Comparison of ENCODE assay signal across 8 cellular contexts in genomic region chr1:38990401-38990745, GRCh38. TPM values are rescaled to one million over a fixed set of nuclear protein-coding genes. Genes with fewer than 3 reads are reported as not detected.
A peak's percentile ranks its signal among the peaks of the same experiment; 100 is the strongest.
DNase-seq lines count a peak whose midpoint lies in the region; ATAC-seq, FAIRE-seq and TF ChIP-seq lines count a peak whose summit lies in the region.

No MANE protein-coding gene starts in this region.

- H3K9me3 ChIP-seq in WERI-Rb-1 (ENCODE audit: severe bottlenecking) (no peaks in the 10 kb centered on the region), gastroesophageal sphincter (no peaks in the 10 kb centered on the region), skeletal muscle tissue (ENCODE audit: control insufficient read depth in 3 of 3, low read length in 3 of 3) (no peaks in the 10 kb centered on the region)

- ATAC-seq in gastroesophageal sphincter (no peak), GM18519 (IDR thresholded peaks at IDR 0.05; ENCODE audit: low FRiP score, unreplicated experiment) (no peak)

- FAIRE-seq in H54 (lab: Jason Lieb, UNC) = peak; percentile 38

- H3K9ac ChIP-seq in skeletal muscle tissue (ENCODE audit: low read depth in 1 of 3, low read length in 3 of 3) = peak overlapping the region; percentile 70 to 82 (median 80)

- H3K27me3 ChIP-seq in ACC112 (ENCODE audit: insufficient read depth, low read length) (no peaks in the 10 kb centered on the region), WERI-Rb-1 (ENCODE audit: insufficient read depth, low read depth, severe bottlenecking) (no peaks in the 10 kb centered on the region), gastroesophageal sphincter (no peaks in the 10 kb centered on the region), skeletal muscle tissue (ENCODE audit: control insufficient read depth in 3 of 3, insufficient read depth in 3 of 3, low read length in 3 of 3) (no peaks in the 10 kb centered on the region)

- H3K27ac ChIP-seq in ACC112 (ENCODE audit: low read depth, low read length) = peak overlapping the region; percentile 72
- peak overlapping the region; percentile 83 for H3K27ac ChIP-seq in WERI-Rb-1
- H3K27ac ChIP-seq in gastroesophageal sphincter = peak overlapping the region; percentile 48 to 99 (median 96)
- peak overlapping the region; percentile 64 for H3K27ac ChIP-seq in skeletal muscle tissue (ENCODE audit: low read depth, low read length)

- H2AFZ ChIP-seq in ACC112 (ENCODE audit: low read length, unreplicated experiment) = peak overlapping the region; percentile 97

- DNase-seq in H54 (ENCODE audit: insufficient read length, low spot score) = no peak
- DNase-seq in WERI-Rb-1 = no peak
- no peak for DNase-seq in NCI-H226
- DNase-seq in NCI-H524 (lab: John Stamatoyannopoulos, UW) = no peak

- no peak for TF ChIP-seq POLR2A in H54 (IDR thresholded peaks at IDR 0.05; ENCODE audit: low read depth, low read length)
- TF ChIP-seq POLR2A in gastroesophageal sphincter (IDR thresholded peaks at IDR 0.05) = no peak

- H3K4me3 ChIP-seq in ACC112 (ENCODE audit: low read depth, low read length) = peak overlapping the region; percentile 95
- peak overlapping the region; percentile 66 for H3K4me3 ChIP-seq in WERI-Rb-1 (ENCODE audit: low read depth, low read length)
- peak overlapping the region; percentile 53 to 100 for H3K4me3 ChIP-seq in gastroesophageal sphincter
- H3K4me3 ChIP-seq in skeletal muscle tissue (ENCODE audit: low read length in 3 of 3) = peak overlapping the region; percentile 56 to 86 (median 77)

- peaks cover 45% of the 10 kb centered on the region for H3K79me2 ChIP-seq in ACC112 (ENCODE audit: control insufficient read depth, insufficient read depth, low read length, unreplicated experiment)

- TF ChIP-seq CTCF in WERI-Rb-1 (IDR thresholded peaks at IDR 0.05; ENCODE audit: low read depth, low read length) (no peak), gastroesophageal sphincter (IDR thresholded peaks at IDR 0.05) (no peak)

- H3K36me3 ChIP-seq in ACC112 (ENCODE audit: insufficient read depth, low read length) (peaks cover 1% of the 10 kb centered on the region; the same call in 1 of the 2 replicates), WERI-Rb-1 (peaks cover 25% of the 10 kb centered on the region), gastroesophageal sphincter (no peaks in the 10 kb centered on the region), skeletal muscle tissue (ENCODE audit: control insufficient read depth in 3 of 3, insufficient read depth in 3 of 3, low read length in 3 of 3) (peaks cover 0 to 2% (median 0%) of the 10 kb centered on the region in 3 donors)

- H3K4me1 ChIP-seq in ACC112 (ENCODE audit: control insufficient read depth, insufficient read depth, low read length, unreplicated experiment) (peaks cover 50% of the 10 kb centered on the region), gastroesophageal sphincter (peaks cover 2 to 41% (median 7%) of the 10 kb centered on the region in 3 donors), skeletal muscle tissue (ENCODE audit: control insufficient read depth in 3 of 3, insufficient read depth in 3 of 3, low read length in 3 of 3) (peaks cover 10 to 15% (median 13%) of the 10 kb centered on the region in 3 donors)

- no peak for TF ChIP-seq EP300 in gastroesophageal sphincter (IDR thresholded peaks at IDR 0.05)

- WGBS in gastroesophageal sphincter (ENCODE audit: low coverage in 1 of 2), 2 donors = 23 to 30% methylated on average over 5 of the region's 5 CpGs

RNA-seq across cellular contexts. Expression of gene AKIRIN1, which starts 0.7 kb away (rescaled TPM):
- 10 to 100 TPM; 52.5 to 74.3 (median 63.6) TPM for total RNA-seq in gastroesophageal sphincter
- 26.1 TPM for total RNA-seq in skeletal muscle tissue

RNA-seq across cellular contexts. Expression of gene NDUFS5, which starts 35.8 kb away (rescaled TPM):
- total RNA-seq in gastroesophageal sphincter = 100 to 1,000 TPM; 300 to 553 (median 521) TPM
- 503 TPM for total RNA-seq in skeletal muscle tissue

RNA-seq across cellular contexts. Expression of gene RHBDL2, which starts 48.7 kb away (rescaled TPM):
- total RNA-seq in gastroesophageal sphincter (1 to 10 TPM in 1 of 4 donors, under 1 TPM in 2, not detected in 1; 0.30 to 1.2 (median 0.94) TPM), skeletal muscle tissue (0.52 TPM)
